In genomic region chr6:108113557-108114519, GRCh38 we compare ENCODE assay signal across 9 cellular contexts. TPM values are rescaled to one million over a fixed set of nuclear protein-coding genes. Genes with fewer than 3 reads are reported as not detected.
DNase-seq lines count a peak whose midpoint lies in the region; ATAC-seq and TF ChIP-seq lines count a peak whose summit lies in the region.
"Had no signal": no experiment of that assay in that cellular context is flagged by ENCODE, and none has a peak within 500 bp of the region (broad histone marks: within the 10 kb centered on the region; RNA-seq: fewer than 3 reads in every experiment).

No MANE protein-coding gene starts in this region.

- H3K27me3 Mint-ChIP-seq in chondrocyte (ENCODE audit: low read depth), result peaks cover 49% of the 10 kb centered on the region

- no peaks in the 10 kb centered on the region for H3K36me3 Mint-ChIP-seq in chondrocyte (ENCODE audit: low read depth)

- TF ChIP-seq POLR2A in Peyer's patch (IDR thresholded peaks at IDR 0.05) (no peak), testis (IDR thresholded peaks at IDR 0.05) (no peak)

- ATAC-seq in left lung, result peak; percentile 48

- peak; percentile 62 for DNase-seq in DMS79 treated with DMSO at 0.1 percent for 48 hours (lab: John Stamatoyannopoulos, UW)
- DNase-seq in HT1080 (ENCODE audit: low read depth), result peak; percentile 61
- peak in 1 of 3 donors; percentile 50 for DNase-seq in Peyer's patch
- DNase-seq in chondrocyte (ENCODE audit: low spot score), result no peak
- DNase-seq in left lung, result no peak
- peak; percentile 28 for DNase-seq in testis
- DNase-seq in NCI-H2029 (lab: John Stamatoyannopoulos, UW), result no peak
- no peak for DNase-seq in cortex of kidney (lab: John Stamatoyannopoulos, UW)

- 17 to 31% methylated on average over 35 to 37 of the region's 39 CpGs for WGBS in testis, 2 donors

- H3K27ac ChIP-seq in Peyer's patch (no peak overlapping the region), left lung (no peak overlapping the region), testis (no peak overlapping the region)

- H3K36me3 ChIP-seq in Peyer's patch, result no peaks in the 10 kb centered on the region
- H3K36me3 ChIP-seq in left lung, result no peaks in the 10 kb centered on the region
- H3K36me3 ChIP-seq in testis (ENCODE audit: low read depth, missing control alignments), result no peaks in the 10 kb centered on the region

- H3K9me3 Mint-ChIP-seq in chondrocyte (ENCODE audit: low read depth), result no peaks in the 10 kb centered on the region

- H3K27me3 ChIP-seq in Peyer's patch, result peaks cover 0 to 42% of the 10 kb centered on the region in 2 donors
- H3K27me3 ChIP-seq in left lung, result peaks cover 32 to 95% of the 10 kb centered on the region in 2 donors
- no peaks in the 10 kb centered on the region for H3K27me3 ChIP-seq in testis

- no peaks in the 10 kb centered on the region for H3K9me3 ChIP-seq in Peyer's patch
- H3K9me3 ChIP-seq in left lung, result no peaks in the 10 kb centered on the region
- H3K9me3 ChIP-seq in testis, result no peaks in the 10 kb centered on the region

- peaks cover 39% of the 10 kb centered on the region for H3K4me1 Mint-ChIP-seq in chondrocyte (ENCODE audit: low read depth)

- intact Hi-C loops in left lung (cut with DNase I), result loop anchor here in 1 of 2 donors (5.0 to 10.0 kb wide), 2 partner anchors 378 to 411 kb away; no protein-coding TSS in a partner anchor
- intact Hi-C loops in testis (cut with DNase I; ENCODE audit: low total_unique reads), result loop anchor here (5.0 to 10.0 kb wide), 2 partner anchors 381 to 413 kb away; no protein-coding TSS in a partner anchor

- H3K4me1 ChIP-seq in Peyer's patch (peaks cover 0 to 44% (median 26%) of the 10 kb centered on the region in 4 donors), left lung (peaks cover 14 to 48% of the 10 kb centered on the region in 2 donors), testis (peaks cover 33% of the 10 kb centered on the region)

- peak overlapping the region; percentile 84 for H3K4me3 Mint-ChIP-seq in chondrocyte (ENCODE audit: unreplicated experiment)

- H3K27ac Mint-ChIP-seq in chondrocyte (ENCODE audit: unreplicated experiment), result peak overlapping the region; percentile 8

- H3K4me3 ChIP-seq in Peyer's patch, result peak overlapping the region in 3 of 4 donors; percentile 15 to 20 (median 15)
- peak overlapping the region in 1 of 2 donors; percentile 32 for H3K4me3 ChIP-seq in left lung
- peak overlapping the region in 1 of 2 donors; percentile 50 for H3K4me3 ChIP-seq in testis

- TF ChIP-seq CTCF in Peyer's patch (IDR thresholded peaks at IDR 0.05) (peak in 5 of 6 experiments; percentile 38 to 58 (median 44)), chondrocyte (IDR thresholded peaks at IDR 0.05) (peak; percentile 88), left lung (IDR thresholded peaks at IDR 0.05) (no peak), testis (IDR thresholded peaks at IDR 0.05) (peak; percentile 42 to 62 (median 58))

RNA-seq across cellular contexts. Expression of gene OSTM1, which starts 39.3 kb away (rescaled TPM):
- 42.5 and 53.4 TPM in 2 replicates for total RNA-seq in HT1080 (2014; rRNA removed; shearing (Covaris generic))
- polyA plus RNA-seq in HT1080 (2015; cell fraction: cytosol; rRNA removed), result 32.6 and 44.4 TPM in 2 replicates
- polyA plus RNA-seq in HT1080 (2015; cell fraction: nucleus; rRNA removed), result 27.8 and 28.2 TPM in 2 replicates
- total RNA-seq in Peyer's patch (10 to 100 TPM; 25.6 to 47.0 (median 36.6) TPM), chondrocyte (76.8 to 90.4 TPM (median 89.0 TPM) in 3 replicates), left lung (10 to 100 TPM; 52.0 to 73.1 TPM), testis (10 to 100 TPM; 47.6 to 63.8 TPM)
- polyA plus RNA-seq in testis (ENCODE audit: insufficient read depth, low read depth, low replicate concordance), result 38.3 TPM

RNA-seq across cellular contexts. Expression of gene NR2E1, which starts 52.0 kb away (rescaled TPM):
- not detected in 2 replicates for total RNA-seq in HT1080 (2014; rRNA removed; shearing (Covaris generic))
- not detected in 2 replicates for polyA plus RNA-seq in HT1080 (2015; cell fraction: cytosol; rRNA removed)
- polyA plus RNA-seq in HT1080 (2015; cell fraction: nucleus; rRNA removed), result not detected in 2 replicates
- total RNA-seq in Peyer's patch (not detected), chondrocyte (not detected in 3 replicates), left lung (not detected), testis (under 1 TPM; 0.12 to 0.39 TPM)
- polyA plus RNA-seq in testis (ENCODE audit: insufficient read depth, low read depth, low replicate concordance), result 0.30 TPM
- total RNA-seq: urinary bladder had no signal
- polyA plus RNA-seq: urinary bladder had no signal

Comparison
In these comparisons a context has a peak if more than half of its experiments do, and no peak if none do; other contexts are left out.
1. DNase-seq: peak in DMS79 treated with DMSO at 0.1 percent for 48 hours (single experiment), HT1080 (single experiment) and testis (single experiment); none in chondrocyte (single experiment), left lung (0 of 2), NCI-H2029 (single experiment) and cortex of kidney (single experiment).
2. CTCF ChIP-seq: peak in Peyer's patch (5 of 6), chondrocyte (single experiment) and testis (3 of 3); none in left lung (0 of 2).